ENCODE assay signal across 21 cellular contexts in genomic region chr1:51512611-51513010, GRCh38. TPM values are rescaled to one million over a fixed set of nuclear protein-coding genes. Genes with fewer than 3 reads are reported as not detected.
DNase-seq lines count a peak whose midpoint lies in the region; ATAC-seq and TF ChIP-seq lines count a peak whose summit lies in the region.
"Had no signal": no experiment of that assay in that cellular context is flagged by ENCODE, and none has a peak within 500 bp of the region (broad histone marks: within the 10 kb centered on the region; RNA-seq: fewer than 3 reads in every experiment).

No MANE protein-coding gene starts in this region.

- H3K36me3 ChIP-seq in left ventricle myocardium inferior (no peaks in the 10 kb centered on the region), right atrium auricular region (no peaks in the 10 kb centered on the region), MM.1S (replicated peaks; ENCODE audit: insufficient read depth, low read length) (no peaks in the 10 kb centered on the region)
- H3K36me3 ChIP-seq: stomach, upper lobe of right lung had no signal

- H3K9ac ChIP-seq in MM.1S (ENCODE audit: low read length), result no peak overlapping the region

- no peak overlapping the region for H3K4me3 Mint-ChIP-seq in activated T-helper 1 cell treated with anti-CD3 and anti-CD28 coated beads, Interleukin-12 subunit alpha, Interleukin-12 subunit beta, Interleukin-2, Interleukin-4 antibody, amounts not matched to agents 30 ng/mL and 10 ng/mL and 1 ng/mL, durations not matched to agents 14 hours and 24 hours and 36 hours
- H3K4me3 Mint-ChIP-seq: activated CD4-positive, alpha-beta memory T cell treated with anti-CD3 and anti-CD28 coated beads for 36 hours; T-helper 1 cell treated with Interleukin-12 subunit alpha and Interleukin-12 subunit beta and Interleukin-4 antibody, amounts not matched to agents 30 μg/mL and 1 μg/mL, for 36 hours had no signal

- DNase-seq in left ventricle myocardium inferior (no peak), right atrium auricular region (ENCODE audit: low spot score) (no peak), MM.1S (peak; percentile 29), dermis blood vessel endothelial cell (peak; percentile 32), islet precursor cell (no peak), COLO829 (ENCODE audit: low spot score) (no peak)
- DNase-seq in activated T-helper 1 cell treated with anti-CD3 and anti-CD28 coated beads, Interleukin-12 subunit alpha, Interleukin-12 subunit beta, Interleukin-2, Interleukin-4 antibody, amounts not matched to agents 30 ng/mL and 10 ng/mL and 1 ng/mL, durations not matched to agents 14 hours and 24 hours and 36 hours (ENCODE audit: low spot score), result no peak
- DNase-seq: activated CD4-positive, alpha-beta memory T cell treated with anti-CD3 and anti-CD28 coated beads for 36 hours; activated T-cell treated with anti-CD3 and anti-CD28 coated beads, Interleukin-2, amount 50 U/mL, for 48 hours; mesendoderm; NCI-H526 treated with DMSO at 0.1 percent for 48 hours; SIG-M5; stimulated activated CD4-positive, alpha-beta T cell treated with anti-CD3 and anti-CD28 coated beads, Interleukin-4, amount 100 ng/mL, for 1 hour; stomach; upper lobe of right lung had no signal

- intact Hi-C loops in left ventricle myocardium inferior (cut with micrococcal nuclease), result no loop called here
- intact Hi-C loops in activated T-helper 1 cell treated with anti-CD3 and anti-CD28 coated beads, Interleukin-12 subunit alpha, Interleukin-12 subunit beta, Interleukin-2, Interleukin-4 antibody, amounts not matched to agents 30 ng/mL and 10 ng/mL and 1 ng/mL, durations not matched to agents 14 hours and 24 hours and 36 hours (cut with micrococcal nuclease), result loop anchor here (10.0 kb wide), 1 partner anchor 538 kb away; the partner anchor contains the start of gene CDKN2C

- H2AFZ ChIP-seq in MM.1S (ENCODE audit: low read length), result no peak overlapping the region

- H3K4me2 ChIP-seq in MM.1S (ENCODE audit: low read depth, low read length), result peak overlapping the region; percentile 78; the same call in 1 of the 2 replicates

- H3K9me3 ChIP-seq in left ventricle myocardium inferior (replicated peaks) (no peaks in the 10 kb centered on the region), right atrium auricular region (no peaks in the 10 kb centered on the region), MM.1S (replicated peaks; ENCODE audit: insufficient read depth, low read length) (no peaks in the 10 kb centered on the region)
- H3K9me3 ChIP-seq: stomach, upper lobe of right lung had no signal

- H3K27me3 ChIP-seq in left ventricle myocardium inferior (ENCODE audit: low read depth) (no peaks in the 10 kb centered on the region), right atrium auricular region (no peaks in the 10 kb centered on the region), MM.1S (replicated peaks; ENCODE audit: insufficient read depth, low read length) (no peaks in the 10 kb centered on the region)
- H3K27me3 ChIP-seq: stomach, upper lobe of right lung had no signal

- H3K9me3 Mint-ChIP-seq in activated T-helper 1 cell treated with anti-CD3 and anti-CD28 coated beads, Interleukin-12 subunit alpha, Interleukin-12 subunit beta, Interleukin-2, Interleukin-4 antibody, amounts not matched to agents 30 ng/mL and 10 ng/mL and 1 ng/mL, durations not matched to agents 14 hours and 24 hours and 36 hours, result no peaks in the 10 kb centered on the region
- H3K9me3 Mint-ChIP-seq: activated CD4-positive, alpha-beta memory T cell treated with anti-CD3 and anti-CD28 coated beads for 36 hours; T-helper 1 cell treated with Interleukin-12 subunit alpha and Interleukin-12 subunit beta and Interleukin-4 antibody, amounts not matched to agents 30 μg/mL and 1 μg/mL, for 36 hours had no signal

- no peaks in the 10 kb centered on the region for H4K20me1 ChIP-seq in MM.1S (ENCODE audit: insufficient read depth, low read length)

- H3K4me1 ChIP-seq in left ventricle myocardium inferior, result peaks cover 95% of the 10 kb centered on the region
- H3K4me1 ChIP-seq in right atrium auricular region, result peaks cover 0 to 61% of the 10 kb centered on the region in 2 donors
- peaks cover 25% of the 10 kb centered on the region for H3K4me1 ChIP-seq in MM.1S (ENCODE audit: low read length)

- H3K27ac ChIP-seq in left ventricle myocardium inferior (replicated peaks) (peak overlapping the region; percentile 14), right atrium auricular region (no peak overlapping the region), MM.1S (ENCODE audit: low read length) (no peak overlapping the region)
- H3K27ac ChIP-seq: C4-2B, upper lobe of right lung had no signal

- H3K36me3 Mint-ChIP-seq in activated T-helper 1 cell treated with anti-CD3 and anti-CD28 coated beads, Interleukin-12 subunit alpha, Interleukin-12 subunit beta, Interleukin-2, Interleukin-4 antibody, amounts not matched to agents 30 ng/mL and 10 ng/mL and 1 ng/mL, durations not matched to agents 14 hours and 24 hours and 36 hours (ENCODE audit: low read depth), result peaks cover 3% of the 10 kb centered on the region
- H3K36me3 Mint-ChIP-seq: activated CD4-positive, alpha-beta memory T cell treated with anti-CD3 and anti-CD28 coated beads for 36 hours had no signal

- TF ChIP-seq CTCF in left ventricle myocardium inferior (IDR thresholded peaks at IDR 0.05; ENCODE audit: borderline replicate concordance), result no peak
- no peak for TF ChIP-seq CTCF in right atrium auricular region (IDR thresholded peaks at IDR 0.05)
- TF ChIP-seq CTCF in MM.1S (IDR thresholded peaks at IDR 0.05; ENCODE audit: low read length), result no peak

- H3K79me2 ChIP-seq in MM.1S (ENCODE audit: low read length), result peaks cover 98% of the 10 kb centered on the region

- H3F3A ChIP-seq in MM.1S (ENCODE audit: insufficient read depth, low read length), result peaks cover 20% of the 10 kb centered on the region

- H3K4me1 Mint-ChIP-seq in activated T-helper 1 cell treated with anti-CD3 and anti-CD28 coated beads, Interleukin-12 subunit alpha, Interleukin-12 subunit beta, Interleukin-2, Interleukin-4 antibody, amounts not matched to agents 30 ng/mL and 10 ng/mL and 1 ng/mL, durations not matched to agents 14 hours and 24 hours and 36 hours (ENCODE audit: low read depth), result peaks cover 74% of the 10 kb centered on the region

- no peak overlapping the region for H3K4me3 ChIP-seq in left ventricle myocardium inferior
- H3K4me3 ChIP-seq in right atrium auricular region, result no peak overlapping the region
- H3K4me3 ChIP-seq in MM.1S (ENCODE audit: low read length), result no peak overlapping the region
- H3K4me3 ChIP-seq: skin epidermis, stomach, upper lobe of right lung had no signal

- H3K27ac Mint-ChIP-seq in activated T-helper 1 cell treated with anti-CD3 and anti-CD28 coated beads, Interleukin-12 subunit alpha, Interleukin-12 subunit beta, Interleukin-2, Interleukin-4 antibody, amounts not matched to agents 30 ng/mL and 10 ng/mL and 1 ng/mL, durations not matched to agents 14 hours and 24 hours and 36 hours, result no peak overlapping the region
- H3K27ac Mint-ChIP-seq: activated CD4-positive, alpha-beta memory T cell treated with anti-CD3 and anti-CD28 coated beads for 36 hours; activated naive CD8-positive, alpha-beta T cell; progenitor cell of endocrine pancreas; T-helper 1 cell treated with Interleukin-12 subunit alpha and Interleukin-12 subunit beta and Interleukin-4 antibody, amounts not matched to agents 30 μg/mL and 1 μg/mL, for 36 hours had no signal

- H3K27me3 Mint-ChIP-seq in activated T-helper 1 cell treated with anti-CD3 and anti-CD28 coated beads, Interleukin-12 subunit alpha, Interleukin-12 subunit beta, Interleukin-2, Interleukin-4 antibody, amounts not matched to agents 30 ng/mL and 10 ng/mL and 1 ng/mL, durations not matched to agents 14 hours and 24 hours and 36 hours (ENCODE audit: insufficient read depth), result no peaks in the 10 kb centered on the region
- H3K27me3 Mint-ChIP-seq: activated CD4-positive, alpha-beta memory T cell treated with anti-CD3 and anti-CD28 coated beads for 36 hours; activated naive CD8-positive, alpha-beta T cell; progenitor cell of endocrine pancreas had no signal

- H3K9me2 ChIP-seq in MM.1S (replicated peaks; ENCODE audit: insufficient read depth, low read length), result no peaks in the 10 kb centered on the region

- no peak for ATAC-seq in GM21515 (IDR thresholded peaks at IDR 0.05; ENCODE audit: unreplicated experiment)
- ATAC-seq: upper lobe of right lung had no signal

RNA-seq across cellular contexts. Expression of gene EPS15, which starts 6.5 kb away (rescaled TPM):
- 64.5 TPM for total RNA-seq in left ventricle myocardium inferior
- 10 to 100 TPM; 50.0 to 54.7 TPM for total RNA-seq in right atrium auricular region
- 99.9 and 112 TPM in 2 replicates for total RNA-seq in dermis blood vessel endothelial cell
- 53.0 and 55.5 TPM in 2 replicates for total RNA-seq in activated T-helper 1 cell treated with anti-CD3 and anti-CD28 coated beads, Interleukin-12 subunit alpha, Interleukin-12 subunit beta, Interleukin-2, Interleukin-4 antibody, amounts not matched to agents 30 ng/mL and 10 ng/mL and 1 ng/mL, durations not matched to agents 14 hours and 24 hours and 36 hours

Comparison
In these comparisons a context has a peak if more than half of its experiments do, and no peak if none do; other contexts are left out.
1. DNase-seq: peak in MM.1S (single experiment) and dermis blood vessel endothelial cell (single experiment); none in left ventricle myocardium inferior (single experiment), right atrium auricular region (single experiment), islet precursor cell (single experiment), activated T-helper 1 cell treated with anti-CD3 and anti-CD28 coated beads, Interleukin-12 subunit alpha, Interleukin-12 subunit beta, Interleukin-2, Interleukin-4 antibody, amounts not matched to agents 30 ng/mL and 10 ng/mL and 1 ng/mL, durations not matched to agents 14 hours and 24 hours and 36 hours (single experiment) and COLO829 (single experiment).